8 cellular contexts compared by ENCODE assay signal in genomic region chr20:62875419-62876355, GRCh38. TPM values are rescaled to one million over a fixed set of nuclear protein-coding genes. Genes with fewer than 3 reads are reported as not detected.
DNase-seq lines count a peak whose midpoint lies in the region; ATAC-seq and TF ChIP-seq lines count a peak whose summit lies in the region.

No MANE protein-coding gene starts in this region.

- H3K4me1 ChIP-seq in right atrium auricular region = peaks cover 0 to 23% of the 10 kb centered on the region in 2 donors

- no peaks in the 10 kb centered on the region for H3K9me3 ChIP-seq in right atrium auricular region

- H3K36me3 ChIP-seq in right atrium auricular region = peaks cover 10% of the 10 kb centered on the region

- intact Hi-C loops in activated CD4-positive, alpha-beta T cell treated with anti-CD3 and anti-CD28 coated beads for 36 hours (cut with DNase I, micrococcal nuclease) = no loop called here

- TF ChIP-seq CTCF in right atrium auricular region (IDR thresholded peaks at IDR 0.05) = peak in 1 of 2 donors; percentile 62

- DNase-seq in activated CD4-positive, alpha-beta T cell treated with anti-CD3 and anti-CD28 coated beads for 36 hours = peak; percentile 50
- DNase-seq in activated CD4-positive, alpha-beta T cell treated with anti-CD3 and anti-CD28 coated beads for 4 hours = no peak
- peak; percentile 84 for DNase-seq in NCI-H2227 (lab: John Stamatoyannopoulos, UW; ENCODE audit: unreplicated experiment)
- peak in 44 of 56 donors; percentile 7 to 80 (median 57) for DNase-seq in amygdala (lab: John Stamatoyannopoulos, UW)
- peak; percentile 93 for DNase-seq in right atrium auricular region (ENCODE audit: low spot score)
- DNase-seq in putamen (ENCODE audit: low spot score) = peak; percentile 73
- no peak for DNase-seq in activated CD8-positive, alpha-beta memory T cell treated with anti-CD3 and anti-CD28 coated beads for 24 hours

- peak; percentile 61 for ATAC-seq in activated CD4-positive, alpha-beta T cell treated with anti-CD3 and anti-CD28 coated beads for 36 hours
- no peak for ATAC-seq in GM18498 (IDR thresholded peaks at IDR 0.05; ENCODE audit: unreplicated experiment)

- peaks cover 1% of the 10 kb centered on the region for H3K27me3 Mint-ChIP-seq in activated CD4-positive, alpha-beta T cell treated with anti-CD3 and anti-CD28 coated beads for 36 hours

- H3K9me3 Mint-ChIP-seq in activated CD4-positive, alpha-beta T cell treated with anti-CD3 and anti-CD28 coated beads for 36 hours (ENCODE audit: low read depth) = no peaks in the 10 kb centered on the region

- CTCF ChIA-PET in activated CD4-positive, alpha-beta T cell treated with anti-CD3 and anti-CD28 coated beads for 36 hours (lab: Charles Lee) = interaction anchor here (0.8 to 1.3 kb wide), 5 partner anchors 26 to 208 kb away, joined by 3 to 5 read pairs (median 3); no protein-coding TSS in a partner anchor

- no peak overlapping the region for H3K27ac Mint-ChIP-seq in activated CD4-positive, alpha-beta T cell treated with anti-CD3 and anti-CD28 coated beads for 36 hours

- H3K27me3 ChIP-seq in right atrium auricular region = no peaks in the 10 kb centered on the region

- peak overlapping the region; percentile 68 to 75 for H3K27ac ChIP-seq in right atrium auricular region

- H3K4me3 Mint-ChIP-seq in activated CD4-positive, alpha-beta T cell treated with anti-CD3 and anti-CD28 coated beads for 36 hours = no peak overlapping the region

- H3K4me1 Mint-ChIP-seq in activated CD4-positive, alpha-beta T cell treated with anti-CD3 and anti-CD28 coated beads for 36 hours = peaks cover 22% of the 10 kb centered on the region

- H3K4me3 ChIP-seq in right atrium auricular region = peak overlapping the region in 1 of 2 donors; percentile 25

- POLR2A ChIA-PET in activated CD4-positive, alpha-beta T cell treated with anti-CD3 and anti-CD28 coated beads for 36 hours (lab: Charles Lee) = interaction anchor here (0.6 to 1.6 kb wide), 2 partner anchors 14 to 97 kb away, joined by 4 read pairs; partner anchors contain the start of gene TCFL5

- no peaks in the 10 kb centered on the region for H3K36me3 Mint-ChIP-seq in activated CD4-positive, alpha-beta T cell treated with anti-CD3 and anti-CD28 coated beads for 36 hours (ENCODE audit: low read depth)

RNA-seq across cellular contexts. Expression of gene TCFL5, which starts 14.1 kb away (rescaled TPM):
- total RNA-seq in activated CD4-positive, alpha-beta T cell treated with anti-CD3 and anti-CD28 coated beads for 36 hours = 1 to 10 TPM; 5.2 to 6.6 TPM
- 1 to 10 TPM; 4.8 to 6.4 TPM for total RNA-seq in right atrium auricular region

RNA-seq across cellular contexts. Expression of gene DIDO1, which starts 50.6 kb away (rescaled TPM):
- 10 to 100 TPM; 43.7 to 49.7 TPM for total RNA-seq in activated CD4-positive, alpha-beta T cell treated with anti-CD3 and anti-CD28 coated beads for 36 hours
- total RNA-seq in right atrium auricular region = 10 to 100 TPM; 34.7 to 37.5 TPM

RNA-seq across cellular contexts. Expression of gene COL9A3, which starts 58.8 kb away (rescaled TPM):
- not detected for total RNA-seq in activated CD4-positive, alpha-beta T cell treated with anti-CD3 and anti-CD28 coated beads for 36 hours
- 1 to 10 TPM; 4.2 to 5.7 TPM for total RNA-seq in right atrium auricular region

Comparison
In these comparisons a context has a peak if more than half of its experiments do, and no peak if none do; other contexts are left out.
1. DNase-seq: peak in activated CD4-positive, alpha-beta T cell treated with anti-CD3 and anti-CD28 coated beads for 36 hours (single experiment), NCI-H2227 (single experiment), amygdala (44 of 56), right atrium auricular region (single experiment) and putamen (single experiment); none in activated CD4-positive, alpha-beta T cell treated with anti-CD3 and anti-CD28 coated beads for 4 hours (0 of 2) and activated CD8-positive, alpha-beta memory T cell treated with anti-CD3 and anti-CD28 coated beads for 24 hours (single experiment).
2. RNA of gene COL9A3, which starts 58.8 kb away (total RNA-seq): 4.2 to 5.7 TPM in right atrium auricular region; not detected in activated CD4-positive, alpha-beta T cell treated with anti-CD3 and anti-CD28 coated beads for 36 hours; every median in the first group is over 4 times any median in the second.